In genomic region chr5:172534229-172535169, GRCh38 we compare ENCODE assay signal across 17 cellular contexts.
DNase-seq lines count a peak whose midpoint lies in the region; ATAC-seq and TF ChIP-seq lines count a peak whose summit lies in the region.
"Had no signal": no experiment of that assay in that cellular context is flagged by ENCODE, and none has a peak within 500 bp of the region (broad histone marks: within the 10 kb centered on the region; RNA-seq: fewer than 3 reads in every experiment).

No MANE protein-coding gene starts in this region.

- H3K9me3 Mint-ChIP-seq in activated CD4-positive, alpha-beta memory T cell treated with anti-CD3 and anti-CD28 coated beads, Interleukin-2, amount 10 ng/mL, durations not matched to agents 7 days and 5 days = no peaks in the 10 kb centered on the region
- no peaks in the 10 kb centered on the region for H3K9me3 Mint-ChIP-seq in activated CD4-positive, alpha-beta memory T cell treated with anti-CD3 and anti-CD28 coated beads for 36 hours
- H3K9me3 Mint-ChIP-seq: activated naive CD4-positive, alpha-beta T cell treated with anti-CD3 and anti-CD28 coated beads, Interleukin-2, amount 10 ng/mL, durations not matched to agents 7 days and 5 days; natural killer cell had no signal

- DNase-seq in activated CD4-positive, alpha-beta memory T cell treated with anti-CD3 and anti-CD28 coated beads, Interleukin-2, amount 10 ng/mL, durations not matched to agents 7 days and 5 days = peak; percentile 13
- no peak for DNase-seq in activated CD4-positive, alpha-beta memory T cell treated with anti-CD3 and anti-CD28 coated beads for 36 hours
- DNase-seq in mucosa of descending colon = peak; percentile 61 to 62 (median 61)
- peak; percentile 38 for DNase-seq in upper lobe of right lung
- no peak for DNase-seq in NCI-H69 (lab: John Stamatoyannopoulos, UW)
- no peak for DNase-seq in DMS114 treated with DMSO at 0.1 percent for 48 hours (lab: John Stamatoyannopoulos, UW; ENCODE audit: unreplicated experiment)
- DNase-seq: activated naive CD4-positive, alpha-beta T cell treated with anti-CD3 and anti-CD28 coated beads, Interleukin-2, amount 10 ng/mL, durations not matched to agents 7 days and 5 days; DND-41; natural killer cell; NCI-H446; SJCRH30; stimulated activated CD4-positive, alpha-beta T cell treated with anti-CD3 and anti-CD28 coated beads, Interleukin-2, amount 100 ng/mL, for 24 hours had no signal

- H3K4me1 Mint-ChIP-seq in activated CD4-positive, alpha-beta memory T cell treated with anti-CD3 and anti-CD28 coated beads, Interleukin-2, amount 10 ng/mL, durations not matched to agents 7 days and 5 days = peaks cover 6% of the 10 kb centered on the region
- peaks cover 6% of the 10 kb centered on the region for H3K4me1 Mint-ChIP-seq in activated CD4-positive, alpha-beta memory T cell treated with anti-CD3 and anti-CD28 coated beads for 36 hours (ENCODE audit: low read depth)
- H3K4me1 Mint-ChIP-seq: activated naive CD4-positive, alpha-beta T cell treated with anti-CD3 and anti-CD28 coated beads, Interleukin-2, amount 10 ng/mL, durations not matched to agents 7 days and 5 days had no signal

- H3K9me3 ChIP-seq in esophagus (ENCODE audit: control insufficient read depth in 2 of 2, insufficient read depth in 1 of 2, low read depth in 1 of 2, low read length in 1 of 2) = no peaks in the 10 kb centered on the region
- no peaks in the 10 kb centered on the region for H3K9me3 ChIP-seq in mucosa of descending colon
- no peaks in the 10 kb centered on the region for H3K9me3 ChIP-seq in upper lobe of right lung
- H3K9me3 ChIP-seq: thoracic aorta had no signal

- H3K36me3 ChIP-seq in esophagus (ENCODE audit: control insufficient read depth in 2 of 2, insufficient read depth in 2 of 2, low read length in 1 of 2) (no peaks in the 10 kb centered on the region), mucosa of descending colon (ENCODE audit: low read depth) (no peaks in the 10 kb centered on the region), upper lobe of right lung (no peaks in the 10 kb centered on the region)
- H3K36me3 ChIP-seq: SJCRH30, thoracic aorta had no signal

- POLR2A ChIA-PET in activated CD4-positive, alpha-beta memory T cell treated with anti-CD3 and anti-CD28 coated beads, Interleukin-2, amount 10 ng/mL, durations not matched to agents 7 days and 5 days (lab: Charles Lee) = no interaction called here
- POLR2A ChIA-PET in activated CD4-positive, alpha-beta memory T cell treated with anti-CD3 and anti-CD28 coated beads for 36 hours (lab: Charles Lee) = no interaction called here

- intact Hi-C loops in activated CD4-positive, alpha-beta memory T cell treated with anti-CD3 and anti-CD28 coated beads for 36 hours (cut with micrococcal nuclease) = no loop called here
- intact Hi-C loops in mucosa of descending colon (cut with DNase I, micrococcal nuclease) (no loop called here), upper lobe of right lung (cut with DNase I) (no loop called here)

- no peak overlapping the region for H3K4me3 Mint-ChIP-seq in activated CD4-positive, alpha-beta memory T cell treated with anti-CD3 and anti-CD28 coated beads, Interleukin-2, amount 10 ng/mL, durations not matched to agents 7 days and 5 days
- no peak overlapping the region for H3K4me3 Mint-ChIP-seq in activated CD4-positive, alpha-beta memory T cell treated with anti-CD3 and anti-CD28 coated beads for 36 hours
- H3K4me3 Mint-ChIP-seq: activated naive CD4-positive, alpha-beta T cell treated with anti-CD3 and anti-CD28 coated beads, Interleukin-2, amount 10 ng/mL, durations not matched to agents 7 days and 5 days; natural killer cell had no signal

- CTCF ChIA-PET in activated CD4-positive, alpha-beta memory T cell treated with anti-CD3 and anti-CD28 coated beads, Interleukin-2, amount 10 ng/mL, durations not matched to agents 7 days and 5 days (lab: Charles Lee) = no interaction called here
- CTCF ChIA-PET in activated CD4-positive, alpha-beta memory T cell treated with anti-CD3 and anti-CD28 coated beads for 36 hours (lab: Charles Lee) = no interaction called here

- peaks cover 2 to 15% of the 10 kb centered on the region in 2 donors for H3K4me1 ChIP-seq in esophagus (ENCODE audit: control insufficient read depth in 2 of 2, insufficient read depth in 2 of 2, low read length in 1 of 2)
- peaks cover 18% of the 10 kb centered on the region for H3K4me1 ChIP-seq in mucosa of descending colon (ENCODE audit: low read depth)
- peaks cover 17% of the 10 kb centered on the region for H3K4me1 ChIP-seq in upper lobe of right lung

- H3K27me3 ChIP-seq in esophagus (ENCODE audit: control insufficient read depth in 1 of 2, insufficient read depth in 2 of 2, low read length in 2 of 2) (no peaks in the 10 kb centered on the region), upper lobe of right lung (no peaks in the 10 kb centered on the region)
- H3K27me3 ChIP-seq: dorsolateral prefrontal cortex, SJCRH30 had no signal

- H3K27ac ChIP-seq in esophagus (ENCODE audit: low read depth in 2 of 2, low read length in 1 of 2) (peak overlapping the region; percentile 60 to 68), upper lobe of right lung (peak overlapping the region; percentile 51)
- H3K27ac ChIP-seq: SJCRH30, thoracic aorta had no signal

- TF ChIP-seq CTCF in mucosa of descending colon (IDR thresholded peaks at IDR 0.05) = no peak
- no peak for TF ChIP-seq CTCF in upper lobe of right lung (IDR thresholded peaks at IDR 0.05)

- H3K27me3 Mint-ChIP-seq in activated CD4-positive, alpha-beta memory T cell treated with anti-CD3 and anti-CD28 coated beads, Interleukin-2, amount 10 ng/mL, durations not matched to agents 7 days and 5 days = peaks cover 9% of the 10 kb centered on the region
- peaks cover 4% of the 10 kb centered on the region for H3K27me3 Mint-ChIP-seq in activated CD4-positive, alpha-beta memory T cell treated with anti-CD3 and anti-CD28 coated beads for 36 hours

- no peak overlapping the region for H3K27ac Mint-ChIP-seq in activated CD4-positive, alpha-beta memory T cell treated with anti-CD3 and anti-CD28 coated beads, Interleukin-2, amount 10 ng/mL, durations not matched to agents 7 days and 5 days
- H3K27ac Mint-ChIP-seq in activated CD4-positive, alpha-beta memory T cell treated with anti-CD3 and anti-CD28 coated beads for 36 hours = no peak overlapping the region
- H3K27ac Mint-ChIP-seq: activated naive CD4-positive, alpha-beta T cell treated with anti-CD3 and anti-CD28 coated beads, Interleukin-2, amount 10 ng/mL, durations not matched to agents 7 days and 5 days; natural killer cell had no signal

- H3K4me3 ChIP-seq in esophagus (ENCODE audit: low read depth in 1 of 2, low read length in 2 of 2) (no peak overlapping the region), mucosa of descending colon (no peak overlapping the region), upper lobe of right lung (no peak overlapping the region)
- H3K4me3 ChIP-seq: dorsolateral prefrontal cortex, thoracic aorta had no signal

- ATAC-seq in mucosa of descending colon (peak; percentile 85), upper lobe of right lung (peak; percentile 25), HG02798 (IDR thresholded peaks at IDR 0.05; ENCODE audit: poor library complexity, unreplicated experiment) (no peak)
- ATAC-seq: activated CD4-positive, CD25-positive, alpha-beta regulatory T cell treated with anti-CD3 and anti-CD28 coated beads, Interleukin-2, amount 50 U/mL, for 24 hours had no signal

- WGBS in esophagus, 2 donors = 70 to 74% methylated on average over 9 of the region's 9 CpGs

- H3K36me3 Mint-ChIP-seq in activated CD4-positive, alpha-beta memory T cell treated with anti-CD3 and anti-CD28 coated beads, Interleukin-2, amount 10 ng/mL, durations not matched to agents 7 days and 5 days (ENCODE audit: low read depth) = no peaks in the 10 kb centered on the region
- H3K36me3 Mint-ChIP-seq in activated CD4-positive, alpha-beta memory T cell treated with anti-CD3 and anti-CD28 coated beads for 36 hours = no peaks in the 10 kb centered on the region
- H3K36me3 Mint-ChIP-seq: activated naive CD4-positive, alpha-beta T cell treated with anti-CD3 and anti-CD28 coated beads, Interleukin-2, amount 10 ng/mL, durations not matched to agents 7 days and 5 days; natural killer cell had no signal

Comparison
In these comparisons a context has a peak if more than half of its experiments do, and no peak if none do; other contexts are left out.
1. DNase-seq: peak in activated CD4-positive, alpha-beta memory T cell treated with anti-CD3 and anti-CD28 coated beads, Interleukin-2, amount 10 ng/mL, durations not matched to agents 7 days and 5 days (single experiment), mucosa of descending colon (3 of 3) and upper lobe of right lung (single experiment); none in activated CD4-positive, alpha-beta memory T cell treated with anti-CD3 and anti-CD28 coated beads for 36 hours (single experiment), NCI-H69 (single experiment) and DMS114 treated with DMSO at 0.1 percent for 48 hours (single experiment).